15 cellular contexts compared by ENCODE assay signal in the genomic region with DNA sequence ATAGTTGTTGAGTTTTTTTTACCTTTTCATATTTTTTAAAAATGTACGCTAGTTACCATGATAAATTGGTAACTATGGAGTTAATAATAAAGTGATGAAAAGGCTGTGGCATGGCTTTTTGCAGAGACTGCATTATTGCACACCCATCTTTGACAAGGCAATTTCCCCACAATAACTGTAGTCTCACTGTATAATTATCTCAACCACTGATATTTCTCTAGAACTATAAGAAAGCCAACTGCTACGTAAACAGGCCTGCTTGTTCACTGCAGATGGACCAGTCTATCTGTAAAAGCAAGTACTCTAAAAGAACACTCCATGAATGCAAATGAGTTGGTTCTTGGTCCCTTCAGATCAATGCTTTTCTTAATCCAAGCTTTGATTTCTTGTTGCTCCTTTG.
DNase-seq lines count a peak whose midpoint lies in the region; ATAC-seq, FAIRE-seq and TF ChIP-seq lines count a peak whose summit lies in the region.
"Had no signal": no experiment of that assay in that cellular context is flagged by ENCODE, and none has a peak within 500 bp of the region (broad histone marks: within the 10 kb centered on the region; RNA-seq: fewer than 3 reads in every experiment).

No MANE protein-coding gene starts in this region.

- TF ChIP-seq CTCF in PC-3 (conservative IDR thresholded peaks at IDR 0.05; ENCODE audit: low read depth, low read length) (no peak), bronchial epithelial cell (IDR thresholded peaks at IDR 0.05; ENCODE audit: insufficient read depth, low read length, severe bottlenecking) (no peak), osteoblast (IDR thresholded peaks at IDR 0.05; ENCODE audit: extremely low read depth, low read depth, low read length) (no peak)

- ATAC-seq in PC-3: peak; percentile 31
- no peak for ATAC-seq in esophagus mucosa

- H2AFZ ChIP-seq in PC-3 (ENCODE audit: low read length) (peak overlapping the region; percentile 72; the same call in 1 of the 2 replicates), osteoblast (ENCODE audit: low read length) (no peak overlapping the region)

- H3F3A ChIP-seq in PC-3 (ENCODE audit: low read length, unreplicated experiment): no peaks in the 10 kb centered on the region

- TSS peak; percentile 67 for BruUV-seq in PC-3 (replicated peaks; lab: Mats Ljungman, UMichigan)

- POLR2A ChIA-PET in PC-3 (lab: Charles Lee; ENCODE audit: unreplicated experiment): no interaction called here

- H3K27ac ChIP-seq in PC-3 (ENCODE audit: low read length) (peak overlapping the region; percentile 92), osteoblast (ENCODE audit: low read depth, low read length) (peak overlapping the region; percentile 50)
- H3K27ac ChIP-seq: 22Rv1, HL-60, SJCRH30 had no signal

- intact Hi-C loops in PC-3 (cut with micrococcal nuclease): loop anchor here (2.0 kb wide), 1 partner anchor 398 kb away; no protein-coding TSS in a partner anchor

- no peak overlapping the region for H3K4me3 ChIP-seq in PC-3 (ENCODE audit: low read length)
- no peak overlapping the region for H3K4me3 ChIP-seq in bronchial epithelial cell (ENCODE audit: low read depth, low read length)
- H3K4me3 ChIP-seq in osteoblast (ENCODE audit: insufficient read depth, low read length): no peak overlapping the region
- H3K4me3 ChIP-seq: SJCRH30 had no signal

- H4K20me1 ChIP-seq in PC-3 (ENCODE audit: low read length): no peaks in the 10 kb centered on the region
- H4K20me1 ChIP-seq in osteoblast (ENCODE audit: insufficient read depth, low read length): no peaks in the 10 kb centered on the region

- H3K79me2 ChIP-seq in PC-3 (ENCODE audit: low read length) (no peaks in the 10 kb centered on the region), osteoblast (ENCODE audit: insufficient read depth, low read length) (no peaks in the 10 kb centered on the region)

- no peaks in the 10 kb centered on the region for H3K36me3 ChIP-seq in PC-3 (ENCODE audit: low read depth, low read length)
- no peaks in the 10 kb centered on the region for H3K36me3 ChIP-seq in bronchial epithelial cell (ENCODE audit: control insufficient read depth, insufficient read depth, low read length)
- no peaks in the 10 kb centered on the region for H3K36me3 ChIP-seq in osteoblast (ENCODE audit: insufficient read depth, low read length)
- H3K36me3 ChIP-seq: SJCRH30 had no signal

- H3K4me1 ChIP-seq in PC-3 (ENCODE audit: insufficient read depth, low read length) (peaks cover 15% of the 10 kb centered on the region), osteoblast (ENCODE audit: insufficient read depth, low read length) (peaks cover 17% of the 10 kb centered on the region)

- FAIRE-seq in bronchial epithelial cell (lab: Jason Lieb, UNC): no peak

- H3K27me3 ChIP-seq in PC-3 (ENCODE audit: low read length) (no peaks in the 10 kb centered on the region), bronchial epithelial cell (ENCODE audit: control insufficient read depth, insufficient read depth, low read length) (no peaks in the 10 kb centered on the region), osteoblast (ENCODE audit: insufficient read depth, low read length) (no peaks in the 10 kb centered on the region)
- H3K27me3 ChIP-seq: SJCRH30 had no signal

- no peaks in the 10 kb centered on the region for H3K9me2 ChIP-seq in PC-3 (replicated peaks; ENCODE audit: low read length)

- H3K4me2 ChIP-seq in PC-3 (ENCODE audit: low read length) (peak overlapping the region; percentile 73), osteoblast (ENCODE audit: insufficient read depth, low read length) (peak overlapping the region; percentile 63)

- CTCF ChIA-PET in PC-3 (lab: Charles Lee): no interaction called here

- H3K9me3 ChIP-seq in PC-3 (ENCODE audit: low read length) (no peaks in the 10 kb centered on the region), osteoblast (ENCODE audit: low read depth, low read length) (no peaks in the 10 kb centered on the region)
- H3K9me3 ChIP-seq: SJCRH30 had no signal

- DNase-seq in DMS 273 (lab: John Stamatoyannopoulos, UW; ENCODE audit: unreplicated experiment): peak; percentile 21
- no peak for DNase-seq in DMS 273 treated with DMSO at 0.1 percent for 48 hours (lab: John Stamatoyannopoulos, UW)
- no peak for DNase-seq in PC-3
- peak; percentile 25 for DNase-seq in bronchial epithelial cell (ENCODE audit: low read depth)
- DNase-seq in osteoblast (ENCODE audit: insufficient read length, low spot score, missing footprints): no peak
- DNase-seq in NCI-H510A treated with DMSO at 0.1 percent for 48 hours (lab: John Stamatoyannopoulos, UW): no peak
- DNase-seq in stimulated activated naive CD4-positive, alpha-beta T cell treated with Interleukin-2 at 50 U/mL for 16 hours (lab: John Stamatoyannopoulos, UW): no peak
- DNase-seq: AML-193, GF-D8, GOT3, NCI-H1417 treated with DMSO at 0.1 percent for 48 hours had no signal

- H3K9ac ChIP-seq in PC-3 (ENCODE audit: low read length): peak overlapping the region; percentile 63

Comparison
In these comparisons a context has a peak if more than half of its experiments do, and no peak if none do; other contexts are left out.
1. DNase-seq: peak in DMS 273 (single experiment) and bronchial epithelial cell (single experiment); none in DMS 273 treated with DMSO at 0.1 percent for 48 hours (single experiment), PC-3 (single experiment), osteoblast (single experiment), NCI-H510A treated with DMSO at 0.1 percent for 48 hours (single experiment) and stimulated activated naive CD4-positive, alpha-beta T cell treated with Interleukin-2 at 50 U/mL for 16 hours (single experiment).